12 cellular contexts compared by ENCODE assay signal in genomic region chr18:12200186-12200585, GRCh38. TPM values are rescaled to one million over a fixed set of nuclear protein-coding genes. Genes with fewer than 3 reads are reported as not detected.
DNase-seq lines count a peak whose midpoint lies in the region; ATAC-seq, FAIRE-seq and TF ChIP-seq lines count a peak whose summit lies in the region.
"Not testable (repeated sequence)": the region's sequence is repeated elsewhere in the genome, so short reads cannot be mapped to it uniquely, and the experiment has no call there.
"Had no signal": no experiment of that assay in that cellular context is flagged by ENCODE, and none has a peak within 500 bp of the region (broad histone marks: within the 10 kb centered on the region; RNA-seq: fewer than 3 reads in every experiment).

No MANE protein-coding gene starts in this region.

- CTCF ChIA-PET in GM12878 (lab: Yijun Ruan, JAX), result not testable (repeated sequence)

- H3K27ac ChIP-seq in GM12878 (ENCODE audit: control insufficient read depth, insufficient read depth), result not testable (repeated sequence)

- not testable (repeated sequence) for H3K4me1 ChIP-seq in GM12878 (ENCODE audit: control insufficient read depth, insufficient read depth, low read length)

- H4K20me1 ChIP-seq in GM12878 (ENCODE audit: control insufficient read depth, insufficient read depth), result not testable (repeated sequence)

- H3K9me3 ChIP-seq in GM12878 (replicated peaks; ENCODE audit: control insufficient read depth, insufficient read depth, low read length), result not testable (repeated sequence)

- peak; percentile 96 for ATAC-seq in GM19025 (IDR thresholded peaks at IDR 0.05; ENCODE audit: low read depth, unreplicated experiment)
- ATAC-seq in GM21717 (IDR thresholded peaks at IDR 0.05; ENCODE audit: unreplicated experiment), result peak; percentile 98
- peak; percentile 95 for ATAC-seq in HG03060 (IDR thresholded peaks at IDR 0.05; ENCODE audit: low read depth, unreplicated experiment)
- peak; percentile 100 for ATAC-seq in GM12878

- in situ Hi-C loops in GM12878 (cut with MboI), result not testable (repeated sequence)

- H3K4me3 ChIP-seq in GM12878, result not testable (repeated sequence)

- intact Hi-C loops in GM12878 (cut with micrococcal nuclease; ENCODE audit: unreplicated experiment), result not testable (repeated sequence)

- POLR2A ChIA-PET in GM12878 (lab: Charles Lee), result not testable (repeated sequence)

- TF ChIP-seq EP300 in GM12878 (IDR thresholded peaks at IDR 0.05; ENCODE audit: borderline replicate concordance in 1 of 2, control insufficient read depth in 1 of 2, low read depth in 2 of 2, low read length in 2 of 2), result not testable (repeated sequence)

- BruUV-seq in GM12878 (replicated peaks; lab: Mats Ljungman, UMichigan), result not testable (repeated sequence)

- not testable (repeated sequence) for H3K27me3 ChIP-seq in GM12878 (replicated peaks in 1 of 2; ENCODE audit: control insufficient read depth in 2 of 2, insufficient read depth in 2 of 2, low read length in 1 of 2)

- TF ChIP-seq POLR2A in GM12878 (IDR thresholded peaks at IDR 0.05; ENCODE audit: low read depth, low read length), result not testable (repeated sequence)

- TF ChIP-seq RAD21 in GM12878 (IDR thresholded peaks at IDR 0.05; ENCODE audit: insufficient read depth, low read depth, low read length), result not testable (repeated sequence)

- H3K9ac ChIP-seq in GM12878 (ENCODE audit: control insufficient read depth, insufficient read depth, low read length), result not testable (repeated sequence)

- RAD21 ChIA-PET in GM12878 (lab: Charles Lee; ENCODE audit: unreplicated experiment), result not testable (repeated sequence)

- DNase-seq in GF-D8 (lab: John Stamatoyannopoulos, UW) (peak; percentile 32), HT1080 (ENCODE audit: low read depth) (peak; percentile 64), SIG-M5 treated with dmso at 0.1 percent for 504 hours (lab: John Stamatoyannopoulos, UW; ENCODE audit: unreplicated experiment) (peak; percentile 72), GM12878 (ENCODE audit: low read depth, low spot score) (peak; percentile 41), renal cortical epithelial cell (ENCODE audit: low read depth) (peak; percentile 9)

- 1% methylated on average over 5 of the region's 5 CpGs for WGBS in GM12878 (ENCODE audit: insufficient coverage, insufficient replicate concordance, low lambda C conversion rate, missing lambda C conversion rate)

- not testable (repeated sequence) for H3K36me3 ChIP-seq in GM12878 (ENCODE audit: control insufficient read depth in 2 of 2, insufficient read depth in 2 of 2, low read length in 1 of 2)

- H2AFZ ChIP-seq in GM12878 (ENCODE audit: control insufficient read depth, low read depth, low read length), result not testable (repeated sequence)

- SMC1A ChIA-PET in GM12878 (lab: Charles Lee; ENCODE audit: uncharacterized antibody, unreplicated experiment), result interaction anchor here (1.0 kb wide), 1 partner anchor 150 kb away, joined by 3 read pairs; no protein-coding TSS in a partner anchor

- FAIRE-seq in GM12878 (lab: Jason Lieb, UNC), result peak; percentile 93

- H3K4me2 ChIP-seq in GM12878 (ENCODE audit: control insufficient read depth, insufficient read depth), result peak overlapping the region; percentile 66

- not testable (repeated sequence) for TF ChIP-seq CTCF in GM12878 (IDR thresholded peaks at IDR 0.05 in 2 of 3, conservative IDR thresholded peaks at IDR 0.05 in 1 of 3; ENCODE audit: control insufficient read depth in 2 of 3, extremely low read depth in 1 of 3, insufficient read depth in 1 of 3, low read depth in 3 of 3, low read length in 3 of 3)

- H3K79me2 ChIP-seq in GM12878 (ENCODE audit: control insufficient read depth, insufficient read depth, low read length), result not testable (repeated sequence)

TF ChIP-seq in GM12878, 131 proteins besides CTCF, POLR2A, EP300 and RAD21:
- TF ChIP-seq EED (IDR thresholded peaks at IDR 0.05; ENCODE audit: low read depth), result peak; percentile 64
- TF ChIP-seq MTA2 (IDR thresholded peaks at IDR 0.05; ENCODE audit: low read depth), result peak; percentile 51
- peak; percentile 59; the same call in 1 of the 2 replicates for TF ChIP-seq SPI1 (IDR thresholded peaks at IDR 0.05; ENCODE audit: borderline replicate concordance, insufficient read depth, low read depth, low read length)
- peak; percentile 47; the same call in 1 of the 2 replicates for TF ChIP-seq CREM (IDR thresholded peaks at IDR 0.05; ENCODE audit: low read depth)
- peak; percentile 65 for TF ChIP-seq RUNX3 (IDR thresholded peaks at IDR 0.05; ENCODE audit: low read length)
- peak; percentile 45 for TF ChIP-seq NFIC (IDR thresholded peaks at IDR 0.05; ENCODE audit: low read depth, low read length)
- 0 out of 2 replicates have a peak, but pooled peaks have one; percentile 31 for TF ChIP-seq RELB (IDR thresholded peaks at IDR 0.05; ENCODE audit: low read depth)
- TF ChIP-seq ATF7 (IDR thresholded peaks at IDR 0.05; ENCODE audit: low read depth), result 0 out of 2 replicates have a peak, but pooled peaks have one; percentile 18
- peak; percentile 60 to 64; a peak in 3 of 4 replicates for TF ChIP-seq IKZF2 (IDR thresholded peaks at IDR 0.05)
- TF ChIP-seq MEF2A (IDR thresholded peaks at IDR 0.05; ENCODE audit: insufficient read depth, low read depth, low read length), result 0 out of 2 replicates have a peak, but pooled peaks have one; percentile 14
- 0 out of 2 replicates have a peak, but pooled peaks have one; percentile 13 for TF ChIP-seq JUND (IDR thresholded peaks at IDR 0.05; ENCODE audit: low read depth, low read length)

RNA-seq across cellular contexts. Expression of gene CIDEA, which starts 54.0 kb away (rescaled TPM):
- total RNA-seq in HT1080 (2014; rRNA removed; shearing (Covaris generic)), result not detected in 2 replicates
- polyA plus RNA-seq in HT1080 (2015; cell fraction: cytosol; rRNA removed), result not detected in 2 replicates
- polyA plus RNA-seq in HT1080 (2015; cell fraction: nucleus; rRNA removed), result not detected in 2 replicates
- not detected in 2 replicates for total RNA-seq in GM12878 (2013; cell fraction: nucleolus; rRNA removed)
- total RNA-seq in GM12878 (2014; rRNA removed) (not detected in 2 replicates), GM12878 (2014; rRNA removed; fragmentation: Illumina TruSeq; extraction: Trizol) (not detected in 2 replicates), GM12878 (2021) (not detected in 2 replicates), renal cortical epithelial cell (0.87 TPM in 1 of 2 replicates, not detected in the other)
- polyA plus RNA-seq in GM12878 (2011; ENCODE audit: low read depth), result not detected
- polyA plus RNA-seq in GM12878 (2011; rRNA removed) (not detected in 2 replicates), GM12878 (2014; fragmentation: Illumina TruSeq; extraction: Trizol) (not detected in 2 replicates), GM12878 (2014; fragmentation: Nextera tagmentation; extraction: Ambion mirVana) (not detected), GM12878 (2014; rRNA removed) (not detected in 2 replicates), GM12878 (2016; fragmentation: Nextera tagmentation; extraction: Ambion mirVana) (not detected)
- polyA plus RNA-seq in GM12878 (2011; cell fraction: cytosol; rRNA removed), result not detected in 2 replicates
- not detected in 2 replicates for polyA plus RNA-seq in GM12878 (2011; cell fraction: nucleus; rRNA removed)
- polyA plus RNA-seq in GM12878 (2012), result not detected in 2 replicates
- polyA minus RNA-seq in GM12878 (2011; rRNA and poly(A)+ RNA removed), result not detected in 2 replicates
- not detected in 2 replicates for polyA minus RNA-seq in GM12878 (2011; cell fraction: cytosol; rRNA and poly(A)+ RNA removed)
- polyA minus RNA-seq in GM12878 (2011; cell fraction: nucleus; rRNA and poly(A)+ RNA removed), result not detected in 2 replicates
- total RNA-seq: cerebellum, H1, T-cell, ureter had no signal
- polyA plus RNA-seq: H1 had no signal

Comparison
In these comparisons a context has a peak if more than half of its experiments do, and no peak if none do; other contexts are left out.
1. DNase-seq: peak in every context shown above with its lines; median percentile 72 in SIG-M5 treated with dmso at 0.1 percent for 504 hours; 64 in HT1080; 41 in GM12878; 32 in GF-D8; 9 in renal cortical epithelial cell.